1 cellular context compared by ENCODE assay signal in the genomic region with DNA sequence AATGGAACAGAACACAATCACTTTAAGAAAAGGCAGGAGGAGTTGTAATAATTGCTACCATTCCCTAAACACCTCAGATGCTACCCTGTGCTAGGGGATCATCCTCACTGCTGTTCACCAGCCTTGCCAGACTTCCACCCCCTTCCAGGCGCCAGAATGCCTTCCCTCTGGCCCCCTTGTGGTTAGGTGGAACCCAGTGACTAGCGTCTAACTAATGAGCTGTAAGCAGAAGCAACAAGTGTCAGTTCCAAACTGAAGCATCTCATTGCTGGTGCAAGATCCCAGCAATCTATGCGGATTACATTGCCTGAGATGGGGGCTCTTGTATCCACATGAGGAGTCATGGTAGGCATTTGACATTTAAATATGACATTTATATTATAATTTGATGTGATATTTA.
TF ChIP-seq lines count a peak whose summit lies in the region.

No MANE protein-coding gene starts in this region.

TF ChIP-seq in HCT116, 20 proteins besides CTCF, POLR2A, EP300 and RAD21 (continued from another document):
- TF ChIP-seq, protein P1, sequence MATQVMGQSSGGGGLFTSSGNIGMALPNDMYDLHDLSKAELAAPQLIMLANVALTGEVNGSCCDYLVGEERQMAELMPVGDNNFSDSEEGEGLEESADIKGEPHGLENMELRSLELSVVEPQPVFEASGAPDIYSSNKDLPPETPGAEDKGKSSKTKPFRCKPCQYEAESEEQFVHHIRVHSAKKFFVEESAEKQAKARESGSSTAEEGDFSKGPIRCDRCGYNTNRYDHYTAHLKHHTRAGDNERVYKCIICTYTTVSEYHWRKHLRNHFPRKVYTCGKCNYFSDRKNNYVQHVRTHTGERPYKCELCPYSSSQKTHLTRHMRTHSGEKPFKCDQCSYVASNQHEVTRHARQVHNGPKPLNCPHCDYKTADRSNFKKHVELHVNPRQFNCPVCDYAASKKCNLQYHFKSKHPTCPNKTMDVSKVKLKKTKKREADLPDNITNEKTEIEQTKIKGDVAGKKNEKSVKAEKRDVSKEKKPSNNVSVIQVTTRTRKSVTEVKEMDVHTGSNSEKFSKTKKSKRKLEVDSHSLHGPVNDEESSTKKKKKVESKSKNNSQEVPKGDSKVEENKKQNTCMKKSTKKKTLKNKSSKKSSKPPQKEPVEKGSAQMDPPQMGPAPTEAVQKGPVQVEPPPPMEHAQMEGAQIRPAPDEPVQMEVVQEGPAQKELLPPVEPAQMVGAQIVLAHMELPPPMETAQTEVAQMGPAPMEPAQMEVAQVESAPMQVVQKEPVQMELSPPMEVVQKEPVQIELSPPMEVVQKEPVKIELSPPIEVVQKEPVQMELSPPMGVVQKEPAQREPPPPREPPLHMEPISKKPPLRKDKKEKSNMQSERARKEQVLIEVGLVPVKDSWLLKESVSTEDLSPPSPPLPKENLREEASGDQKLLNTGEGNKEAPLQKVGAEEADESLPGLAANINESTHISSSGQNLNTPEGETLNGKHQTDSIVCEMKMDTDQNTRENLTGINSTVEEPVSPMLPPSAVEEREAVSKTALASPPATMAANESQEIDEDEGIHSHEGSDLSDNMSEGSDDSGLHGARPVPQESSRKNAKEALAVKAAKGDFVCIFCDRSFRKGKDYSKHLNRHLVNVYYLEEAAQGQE (IDR thresholded peaks at IDR 0.05; ENCODE audit: low read depth): no peak
- TF ChIP-seq ZNF274 (IDR thresholded peaks at IDR 0.05; ENCODE audit: low read depth, low read length) (no peak), ELF1 (IDR thresholded peaks at IDR 0.05; ENCODE audit: borderline replicate concordance, low read depth) (no peak), ZFX (IDR thresholded peaks at IDR 0.05) (no peak)
